ENCODE assay signal across 8 cellular contexts in the genomic region with DNA sequence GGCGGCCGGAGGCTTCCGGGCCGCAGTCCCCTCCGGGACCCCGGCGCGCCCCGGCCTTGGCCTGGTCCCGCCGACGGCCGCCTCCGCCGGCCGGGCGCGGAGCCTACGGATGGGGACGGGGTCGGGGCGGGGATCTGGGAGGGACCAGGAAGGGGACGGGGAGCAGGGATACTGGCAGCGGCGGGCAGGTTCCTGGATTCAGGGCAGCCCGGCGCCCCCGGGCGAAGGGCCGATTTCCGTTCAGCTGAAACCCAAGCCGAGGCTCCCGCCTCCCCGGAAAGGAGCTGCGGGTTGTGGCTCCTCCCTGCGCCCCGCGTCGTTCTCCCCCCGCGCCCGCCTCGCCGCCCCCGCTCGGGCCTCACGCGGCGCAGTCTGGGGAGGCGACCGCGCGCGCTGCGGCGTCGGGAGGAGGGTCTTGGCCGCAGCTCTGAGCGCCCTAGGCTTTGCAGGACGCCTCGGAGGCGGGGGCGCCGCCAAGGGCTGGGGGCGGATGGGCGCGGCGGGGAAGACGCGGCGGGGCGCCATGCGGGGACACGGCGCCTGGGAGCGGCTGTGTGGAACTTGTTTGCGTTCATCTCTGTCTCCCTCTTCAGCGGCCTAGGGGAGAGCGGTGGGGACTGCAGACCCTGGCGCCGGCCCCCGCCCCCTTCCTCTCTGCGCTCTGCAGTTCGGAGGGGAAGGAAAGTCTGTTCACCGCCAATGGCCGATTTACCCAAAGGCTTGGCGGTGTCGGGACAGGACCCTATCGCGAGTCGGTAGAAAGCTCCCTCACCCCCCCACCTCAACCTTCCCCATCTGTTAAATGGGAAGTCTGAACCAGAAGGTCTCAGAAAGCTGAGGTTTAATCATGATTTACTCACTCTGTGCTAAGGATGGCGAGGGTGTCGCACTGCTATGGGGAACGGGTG. TPM values are rescaled to one million over a fixed set of nuclear protein-coding genes. Genes with fewer than 3 reads are reported as not detected.
DNase-seq lines count a peak whose midpoint lies in the region; ATAC-seq, FAIRE-seq and TF ChIP-seq lines count a peak whose summit lies in the region.

No MANE protein-coding gene starts in this region.

- WGBS in A549 (ENCODE audit: missing lambda C conversion rate) = 82% methylated on average over 13 of the region's 94 CpGs
- 6 to 10% methylated on average over 27 to 70 of the region's 94 CpGs for WGBS in upper lobe of left lung, 2 donors

- no peak for TF ChIP-seq EP300 in A549 (IDR thresholded peaks at IDR 0.05)
- no peak for TF ChIP-seq EP300 in upper lobe of left lung (IDR thresholded peaks at IDR 0.05)

- POLR2A ChIA-PET in A549 (lab: Yijun Ruan, JAX) = no interaction called here

- DNase-seq in A549 (ENCODE audit: low read depth in 1 of 2, low spot score in 1 of 2) (no peak), H54 (ENCODE audit: insufficient read length, low spot score) (peak; percentile 22), SJSA1 (ENCODE audit: low read depth in 1 of 2, low spot score in 2 of 2) (peak in 1 of 2 experiments; percentile 40), colonic mucosa (peak; percentile 40), mesenteric fat pad (ENCODE audit: low spot score) (peak; percentile 81), upper lobe of left lung (peak; percentile 20 to 87), HPDE6-E6E7 (ENCODE audit: extremely low spot score) (no peak), NCI-H128 (lab: John Stamatoyannopoulos, UW; ENCODE audit: unreplicated experiment) (no peak)

- TF ChIP-seq RAD21 in A549 (conservative IDR thresholded peaks at IDR 0.05 in 1 of 2, IDR thresholded peaks at IDR 0.05 in 1 of 2) = no peak

- no peaks in the 10 kb centered on the region for H3K4me1 ChIP-seq in A549
- peaks cover 15% of the 10 kb centered on the region for H3K4me1 ChIP-seq in SJSA1 (replicated peaks)
- no peaks in the 10 kb centered on the region for H3K4me1 ChIP-seq in colonic mucosa
- H3K4me1 ChIP-seq in upper lobe of left lung = peaks cover 15 to 22% (median 16%) of the 10 kb centered on the region in 4 donors

- H3K9ac ChIP-seq in colonic mucosa (ENCODE audit: low read depth in 2 of 2, low read length in 2 of 2) = peak overlapping the region in 1 of 2 donors; percentile 33

- ATAC-seq in A549 = peak; percentile 55 to 60
- ATAC-seq in upper lobe of left lung (ENCODE audit: low FRiP score in 2 of 2) = peak; percentile 32 to 46

- H3K4me3 ChIP-seq in A549 (peak overlapping the region; percentile 59), SJSA1 (peak overlapping the region; percentile 31), colonic mucosa (peak overlapping the region; percentile 59), upper lobe of left lung (peak overlapping the region; percentile 28 to 82 (median 61))

- CTCF ChIA-PET in A549 (lab: Yijun Ruan, JAX) = interaction anchor here (0.7 kb wide), 1 partner anchor 256 kb away, joined by 4 read pairs; no protein-coding TSS in a partner anchor

- intact Hi-C loops in colonic mucosa (cut with DNase I) = no loop called here

- H3K9me3 ChIP-seq in A549 = no peaks in the 10 kb centered on the region
- peaks cover 4% of the 10 kb centered on the region; the same call in 1 of the 2 replicates for H3K9me3 ChIP-seq in SJSA1 (replicated peaks)
- no peaks in the 10 kb centered on the region for H3K9me3 ChIP-seq in colonic mucosa
- no peaks in the 10 kb centered on the region for H3K9me3 ChIP-seq in upper lobe of left lung

- no peak for TF ChIP-seq CTCF in A549 (IDR thresholded peaks at IDR 0.05)
- TF ChIP-seq CTCF in colonic mucosa (IDR thresholded peaks at IDR 0.05) = no peak
- TF ChIP-seq CTCF in upper lobe of left lung (IDR thresholded peaks at IDR 0.05) = no peak

- H3K36me3 ChIP-seq in SJSA1 (no peaks in the 10 kb centered on the region), colonic mucosa (no peaks in the 10 kb centered on the region), upper lobe of left lung (no peaks in the 10 kb centered on the region)

- H3K27ac ChIP-seq in A549 (no peak overlapping the region), SJSA1 (no peak overlapping the region), colonic mucosa (no peak overlapping the region), upper lobe of left lung (peak overlapping the region in 1 of 4 donors; percentile 48)

- H3K27me3 ChIP-seq in SJSA1 (replicated peaks) = peaks cover 46% of the 10 kb centered on the region
- H3K27me3 ChIP-seq in colonic mucosa = peaks cover 8% of the 10 kb centered on the region
- H3K27me3 ChIP-seq in upper lobe of left lung = peaks cover 0 to 15% (median 7%) of the 10 kb centered on the region in 4 donors

- H3K4me2 ChIP-seq in A549 = peak overlapping the region; percentile 98

- no peak for TF ChIP-seq POLR2A in A549 (IDR thresholded peaks at IDR 0.05; ENCODE audit: low read length)
- TF ChIP-seq POLR2A in H54 (IDR thresholded peaks at IDR 0.05; ENCODE audit: low read depth, low read length) = no peak
- TF ChIP-seq POLR2A in upper lobe of left lung (IDR thresholded peaks at IDR 0.05) = no peak

- FAIRE-seq in A549 (lab: Jason Lieb, UNC) (no peak), H54 (lab: Jason Lieb, UNC) (no peak)

TF ChIP-seq in A549, 52 proteins besides CTCF, POLR2A, EP300 and RAD21:
- TF ChIP-seq E2F6 (IDR thresholded peaks at IDR 0.05; ENCODE audit: borderline replicate concordance, low read depth) = no peak
- TF ChIP-seq ELK1 (IDR thresholded peaks at IDR 0.05; ENCODE audit: low read depth, low read length) = no peak
- no peak for TF ChIP-seq HOXB5 (CRISPR knock-in tag; IDR thresholded peaks at IDR 0.05)
- no peak for TF ChIP-seq USF2 (IDR thresholded peaks at IDR 0.05)
- no peak for TF ChIP-seq RARB (CRISPR knock-in tag; IDR thresholded peaks at IDR 0.05)
- TF ChIP-seq JUNB (IDR thresholded peaks at IDR 0.05) = no peak
- no peak for TF ChIP-seq ESRRA (IDR thresholded peaks at IDR 0.05; ENCODE audit: borderline replicate concordance, low read length)
- TF ChIP-seq RNF2 (IDR thresholded peaks at IDR 0.05; ENCODE audit: borderline replicate concordance, low read depth) = no peak
- no peak for TF ChIP-seq TP53 (CRISPR knock-in tag; IDR thresholded peaks at IDR 0.05)
- no peak for TF ChIP-seq TFCP2L1 (CRISPR knock-in tag; IDR thresholded peaks at IDR 0.05)
- TF ChIP-seq NPAS2 (CRISPR knock-in tag; IDR thresholded peaks at IDR 0.05; ENCODE audit: borderline replicate concordance) = no peak
- no peak for TF ChIP-seq SMC3 (IDR thresholded peaks at IDR 0.05)
- TF ChIP-seq FOXS1 (CRISPR knock-in tag; IDR thresholded peaks at IDR 0.05) = no peak
- TF ChIP-seq CBX8 (IDR thresholded peaks at IDR 0.05) = no peak
- no peak for TF ChIP-seq ZSCAN20 (CRISPR knock-in tag; IDR thresholded peaks at IDR 0.05)
- no peak for TF ChIP-seq MAX (IDR thresholded peaks at IDR 0.05)
TF ChIP-seq in A549: peak in this region for 0.

RNA-seq across cellular contexts. Expression of gene TMEM181, which starts 22.7 kb away (rescaled TPM):
- 19.9 and 21.1 TPM in 2 replicates for polyA plus RNA-seq in A549 (2011; rRNA removed)
- 5.8 and 7.1 TPM in 2 replicates for polyA plus RNA-seq in A549 (2012; cell fraction: cytosol; rRNA removed)
- 6.3 and 11.2 TPM in 2 replicates for polyA plus RNA-seq in A549 (2012; cell fraction: nucleus; rRNA removed)
- polyA plus RNA-seq in A549 (2017; fragmentation: RNase III; extraction: RNeasy Plus Mini Kit Qiagen cat#74134 plus additional on column Dnase treatment) = 11.6 to 12.1 TPM (median 11.8 TPM) in 3 replicates
- polyA minus RNA-seq in A549 (2011; rRNA and poly(A)+ RNA removed) = 12.7 and 12.9 TPM in 2 replicates
- total RNA-seq in SJSA1 (2014; rRNA removed; shearing (Covaris generic)) = 28.4 and 41.3 TPM in 2 replicates
- 10 to 100 TPM; 33.2 to 57.4 TPM for total RNA-seq in colonic mucosa
- 27.3 TPM for total RNA-seq in mesenteric fat pad
- 10 to 100 TPM; 11.5 to 27.6 (median 18.9) TPM for total RNA-seq in upper lobe of left lung

Comparison
In these comparisons a context has a peak if more than half of its experiments do, and no peak if none do; other contexts are left out.
1. DNase-seq: peak in H54 (single experiment), colonic mucosa (single experiment), mesenteric fat pad (single experiment) and upper lobe of left lung (2 of 2); none in A549 (0 of 2), HPDE6-E6E7 (single experiment) and NCI-H128 (single experiment).
2. Peak in every context shown above with its lines, with median percentiles within 50 percentile points of each other: H3K4me3 ChIP-seq.